Comparison of ENCODE assay signal across 31 cellular contexts in the genomic region with DNA sequence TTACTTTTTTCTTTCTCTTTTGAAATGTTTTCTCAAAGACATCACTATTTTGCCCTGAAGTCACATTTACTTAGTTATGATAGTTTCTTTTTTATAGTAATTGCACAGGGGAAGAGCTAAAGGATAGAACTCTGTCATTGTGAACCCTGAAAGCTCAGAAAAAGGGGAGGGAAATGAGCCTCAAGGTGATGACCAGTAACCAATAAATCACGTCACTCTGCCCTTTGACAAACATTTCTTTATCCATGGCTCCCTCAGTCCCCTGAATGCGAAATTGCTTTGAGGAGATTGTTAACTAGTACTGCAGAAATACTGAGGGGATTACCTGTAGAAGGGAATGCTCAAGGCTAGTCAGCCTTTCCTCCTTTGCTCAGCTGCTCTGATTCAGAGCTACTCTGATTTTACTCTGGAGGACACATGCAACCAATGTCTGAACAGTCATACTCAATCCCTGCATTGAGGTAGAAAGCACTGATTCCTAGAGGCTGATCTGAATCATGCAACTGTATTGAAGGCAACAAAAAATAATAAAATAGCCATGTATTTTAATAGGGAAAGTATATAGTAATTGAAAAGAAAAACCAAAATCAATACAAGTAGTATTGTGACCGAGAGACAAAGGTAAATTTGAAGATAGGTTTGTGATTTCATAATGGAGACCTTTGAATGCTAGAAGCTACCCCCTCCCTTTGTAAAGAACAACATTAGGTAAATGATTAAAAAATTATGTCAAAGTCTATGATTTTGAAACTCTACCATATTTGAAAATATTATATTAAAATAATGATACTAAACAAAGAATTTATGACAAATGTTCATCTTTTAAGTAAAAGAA. TPM values are rescaled to one million over a fixed set of nuclear protein-coding genes. Genes with fewer than 3 reads are reported as not detected.
"Had no signal": no experiment of that assay in that cellular context is flagged by ENCODE, and none has a peak within 500 bp of the region (broad histone marks: within the 10 kb centered on the region; RNA-seq: fewer than 3 reads in every experiment).

No MANE protein-coding gene starts in this region.

- H3K4me1 ChIP-seq: esophagus squamous epithelium, heart right ventricle, prostate gland, right atrium auricular region, spleen, testis, tibial artery had no signal

- DNase-seq: cortex of kidney; effector memory CD8-positive, alpha-beta T cell; erythroblast; esophagus squamous epithelium; foreskin melanocyte; glutamatergic neuron; heart right ventricle; hippocampal formation; immature natural killer cell; islet precursor cell; kidney glomerular epithelial cell; left colon; left ventricle myocardium superior; natural killer cell; spleen; stimulated activated CD4-positive, alpha-beta T cell treated with anti-CD3 and anti-CD28 coated beads, Interleukin-4, amount 100 ng/mL, for 4 hours; stimulated activated naive CD8-positive, alpha-beta T cell treated with anti-CD3 and anti-CD28 coated beads, Interleukin-15, Interleukin-2, amounts not matched to agents 100 U/mL and 50 U/mL, for 24 hours; substantia nigra; testis; tibial artery had no signal

- H3K27ac ChIP-seq: esophagus squamous epithelium, heart right ventricle, neutrophil, prostate gland, right atrium auricular region, skin epidermis, spleen, testis, tibial artery had no signal

- H3K9me3 ChIP-seq: neutrophil, prostate gland, testis had no signal

- ATAC-seq: effector memory CD8-positive, alpha-beta T cell; heart right ventricle; left colon; left ventricle myocardium superior; natural killer cell; stimulated activated memory B cell treated with anti-CD40 and anti-IgM and Interleukin-4, amounts not matched to agents 10 μg/mL and 1 μg/mL and 100 μg/mL, for 72 hours; stimulated activated naive CD8-positive, alpha-beta T cell treated with anti-CD3 and anti-CD28 coated beads, Interleukin-15, Interleukin-2, amounts not matched to agents 100 U/mL and 50 U/mL, for 24 hours had no signal

- H3K4me3 ChIP-seq: esophagus squamous epithelium, heart right ventricle, lung, prostate gland, right atrium auricular region, skin epidermis, spleen, testis, tibial artery had no signal

- H3K27me3 ChIP-seq: esophagus squamous epithelium, heart right ventricle, neutrophil, right atrium auricular region, spleen, testis, tibial artery had no signal

- H3K36me3 ChIP-seq: esophagus squamous epithelium, heart right ventricle, neutrophil, prostate gland, right atrium auricular region, spleen, tibial artery had no signal

RNA-seq across cellular contexts. Expression of gene SLCO1B1, which starts 24.7 kb away (rescaled TPM):
- total RNA-seq: dermis microvascular lymphatic vessel endothelial cell, esophagus squamous epithelium, left colon, left ventricle myocardium superior, lung, mononuclear cell, natural killer cell, osteoblast, right atrium auricular region, spleen, urinary bladder had no signal
- polyA plus RNA-seq: heart right ventricle, immature natural killer cell, lung, neural cell, spleen had no signal
